1 cellular context compared by ENCODE assay signal in genomic region chr6:35735452-35735851, GRCh38.
TF ChIP-seq lines count a peak whose summit lies in the region.

No MANE protein-coding gene starts in this region.

TF ChIP-seq in GM23338, 12 proteins besides CTCF, POLR2A, EP300 and RAD21:
- TF ChIP-seq CREB1 (CRISPR knock-in tag; IDR thresholded peaks at IDR 0.05; ENCODE audit: low read depth), result no peak
- no peak for TF ChIP-seq ZNF331 (CRISPR knock-in tag; IDR thresholded peaks at IDR 0.05; ENCODE audit: low read depth)
- no peak for TF ChIP-seq POLR2AphosphoS5 (IDR thresholded peaks at IDR 0.05; ENCODE audit: low read depth)
- no peak for TF ChIP-seq REST (IDR thresholded peaks at IDR 0.05; ENCODE audit: unreplicated experiment)
- TF ChIP-seq EZH2phosphoT487 (IDR thresholded peaks at IDR 0.05; ENCODE audit: unreplicated experiment), result no peak
- no peak for TF ChIP-seq ZNF114 (CRISPR knock-in tag; IDR thresholded peaks at IDR 0.05)
- TF ChIP-seq NANOG (IDR thresholded peaks at IDR 0.05; ENCODE audit: borderline replicate concordance), result no peak
- no peak for TF ChIP-seq EZH2 (IDR thresholded peaks at IDR 0.05; ENCODE audit: low read depth, unreplicated experiment)
- TF ChIP-seq JUNB (IDR thresholded peaks at IDR 0.05; ENCODE audit: unreplicated experiment), result no peak
- TF ChIP-seq, protein P1, sequence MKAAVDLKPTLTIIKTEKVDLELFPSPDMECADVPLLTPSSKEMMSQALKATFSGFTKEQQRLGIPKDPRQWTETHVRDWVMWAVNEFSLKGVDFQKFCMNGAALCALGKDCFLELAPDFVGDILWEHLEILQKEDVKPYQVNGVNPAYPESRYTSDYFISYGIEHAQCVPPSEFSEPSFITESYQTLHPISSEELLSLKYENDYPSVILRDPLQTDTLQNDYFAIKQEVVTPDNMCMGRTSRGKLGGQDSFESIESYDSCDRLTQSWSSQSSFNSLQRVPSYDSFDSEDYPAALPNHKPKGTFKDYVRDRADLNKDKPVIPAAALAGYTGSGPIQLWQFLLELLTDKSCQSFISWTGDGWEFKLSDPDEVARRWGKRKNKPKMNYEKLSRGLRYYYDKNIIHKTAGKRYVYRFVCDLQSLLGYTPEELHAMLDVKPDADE (IDR thresholded peaks at IDR 0.05), result no peak
- TF ChIP-seq, protein P2, sequence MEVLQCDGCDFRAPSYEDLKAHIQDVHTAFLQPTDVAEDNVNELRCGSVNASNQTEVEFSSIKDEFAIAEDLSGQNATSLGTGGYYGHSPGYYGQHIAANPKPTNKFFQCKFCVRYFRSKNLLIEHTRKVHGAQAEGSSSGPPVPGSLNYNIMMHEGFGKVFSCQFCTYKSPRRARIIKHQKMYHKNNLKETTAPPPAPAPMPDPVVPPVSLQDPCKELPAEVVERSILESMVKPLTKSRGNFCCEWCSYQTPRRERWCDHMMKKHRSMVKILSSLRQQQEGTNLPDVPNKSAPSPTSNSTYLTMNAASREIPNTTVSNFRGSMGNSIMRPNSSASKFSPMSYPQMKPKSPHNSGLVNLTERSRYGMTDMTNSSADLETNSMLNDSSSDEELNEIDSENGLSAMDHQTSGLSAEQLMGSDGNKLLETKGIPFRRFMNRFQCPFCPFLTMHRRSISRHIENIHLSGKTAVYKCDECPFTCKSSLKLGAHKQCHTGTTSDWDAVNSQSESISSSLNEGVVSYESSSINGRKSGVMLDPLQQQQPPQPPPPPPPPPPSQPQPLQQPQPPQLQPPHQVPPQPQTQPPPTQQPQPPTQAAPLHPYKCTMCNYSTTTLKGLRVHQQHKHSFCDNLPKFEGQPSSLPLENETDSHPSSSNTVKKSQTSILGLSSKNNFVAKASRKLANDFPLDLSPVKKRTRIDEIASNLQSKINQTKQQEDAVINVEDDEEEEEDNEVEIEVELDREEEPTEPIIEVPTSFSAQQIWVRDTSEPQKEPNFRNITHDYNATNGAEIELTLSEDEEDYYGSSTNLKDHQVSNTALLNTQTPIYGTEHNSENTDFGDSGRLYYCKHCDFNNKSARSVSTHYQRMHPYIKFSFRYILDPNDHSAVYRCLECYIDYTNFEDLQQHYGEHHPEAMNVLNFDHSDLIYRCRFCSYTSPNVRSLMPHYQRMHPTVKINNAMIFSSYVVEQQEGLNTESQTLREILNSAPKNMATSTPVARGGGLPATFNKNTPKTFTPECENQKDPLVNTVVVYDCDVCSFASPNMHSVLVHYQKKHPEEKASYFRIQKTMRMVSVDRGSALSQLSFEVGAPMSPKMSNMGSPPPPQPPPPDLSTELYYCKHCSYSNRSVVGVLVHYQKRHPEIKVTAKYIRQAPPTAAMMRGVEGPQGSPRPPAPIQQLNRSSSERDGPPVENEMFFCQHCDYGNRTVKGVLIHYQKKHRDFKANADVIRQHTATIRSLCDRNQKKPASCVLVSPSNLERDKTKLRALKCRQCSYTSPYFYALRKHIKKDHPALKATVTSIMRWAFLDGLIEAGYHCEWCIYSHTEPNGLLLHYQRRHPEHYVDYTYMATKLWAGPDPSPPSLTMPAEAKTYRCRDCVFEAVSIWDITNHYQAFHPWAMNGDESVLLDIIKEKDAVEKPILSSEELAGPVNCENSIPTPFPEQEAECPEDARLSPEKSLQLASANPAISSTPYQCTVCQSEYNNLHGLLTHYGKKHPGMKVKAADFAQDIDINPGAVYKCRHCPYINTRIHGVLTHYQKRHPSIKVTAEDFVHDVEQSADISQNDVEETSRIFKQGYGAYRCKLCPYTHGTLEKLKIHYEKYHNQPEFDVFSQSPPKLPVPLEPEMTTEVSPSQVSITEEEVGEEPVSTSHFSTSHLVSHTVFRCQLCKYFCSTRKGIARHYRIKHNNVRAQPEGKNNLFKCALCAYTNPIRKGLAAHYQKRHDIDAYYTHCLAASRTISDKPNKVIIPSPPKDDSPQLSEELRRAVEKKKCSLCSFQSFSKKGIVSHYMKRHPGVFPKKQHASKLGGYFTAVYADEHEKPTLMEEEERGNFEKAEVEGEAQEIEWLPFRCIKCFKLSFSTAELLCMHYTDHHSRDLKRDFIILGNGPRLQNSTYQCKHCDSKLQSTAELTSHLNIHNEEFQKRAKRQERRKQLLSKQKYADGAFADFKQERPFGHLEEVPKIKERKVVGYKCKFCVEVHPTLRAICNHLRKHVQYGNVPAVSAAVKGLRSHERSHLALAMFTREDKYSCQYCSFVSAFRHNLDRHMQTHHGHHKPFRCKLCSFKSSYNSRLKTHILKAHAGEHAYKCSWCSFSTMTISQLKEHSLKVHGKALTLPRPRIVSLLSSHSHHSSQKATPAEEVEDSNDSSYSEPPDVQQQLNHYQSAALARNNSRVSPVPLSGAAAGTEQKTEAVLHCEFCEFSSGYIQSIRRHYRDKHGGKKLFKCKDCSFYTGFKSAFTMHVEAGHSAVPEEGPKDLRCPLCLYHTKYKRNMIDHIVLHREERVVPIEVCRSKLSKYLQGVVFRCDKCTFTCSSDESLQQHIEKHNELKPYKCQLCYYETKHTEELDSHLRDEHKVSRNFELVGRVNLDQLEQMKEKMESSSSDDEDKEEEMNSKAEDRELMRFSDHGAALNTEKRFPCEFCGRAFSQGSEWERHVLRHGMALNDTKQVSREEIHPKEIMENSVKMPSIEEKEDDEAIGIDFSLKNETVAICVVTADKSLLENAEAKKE (CRISPR knock-in tag; IDR thresholded peaks at IDR 0.05), result no peak
- no peak for TF ChIP-seq STAT1 (IDR thresholded peaks at IDR 0.05; ENCODE audit: unreplicated experiment)
